8 cellular contexts compared by ENCODE assay signal in the genomic region with DNA sequence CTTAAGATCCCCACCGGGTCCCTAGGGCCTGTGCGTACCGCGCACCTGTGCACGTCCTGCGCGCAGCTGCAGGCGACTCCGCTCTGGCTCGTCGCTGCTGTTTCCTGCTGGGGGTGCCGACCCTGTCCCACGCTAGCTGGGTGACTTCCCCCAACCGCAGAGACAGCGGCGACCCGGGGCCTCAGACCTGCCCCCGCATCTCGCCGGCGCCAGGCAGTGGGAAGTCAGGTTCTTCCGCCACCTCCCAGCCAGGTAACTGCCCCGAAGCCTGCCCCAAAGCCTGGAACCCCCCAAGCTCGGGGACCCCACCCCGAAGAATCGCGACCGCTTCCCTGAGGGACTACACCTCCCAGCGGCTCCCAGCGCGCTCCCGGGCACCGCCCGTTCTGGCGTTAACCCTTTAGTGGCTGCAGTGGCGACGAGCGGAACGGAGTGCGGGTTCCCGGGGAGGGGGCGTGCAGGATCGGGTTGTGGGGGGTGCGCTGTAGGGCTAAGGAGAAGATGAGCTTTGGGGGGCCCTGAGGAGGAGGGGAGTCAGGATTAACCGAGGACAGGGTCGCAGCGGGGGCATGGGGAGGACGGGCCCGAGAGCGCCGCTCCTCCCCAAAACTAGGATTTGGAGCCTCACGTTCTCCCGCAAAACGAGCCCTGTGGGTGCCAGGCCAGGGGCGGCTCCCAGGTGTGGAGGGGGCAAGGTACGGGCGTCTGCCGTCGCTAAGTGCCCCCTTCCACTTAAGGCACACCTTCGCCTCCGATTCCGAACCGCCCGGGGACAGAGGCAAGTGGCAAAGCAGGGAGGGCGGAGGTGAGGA. TPM values are rescaled to one million over a fixed set of nuclear protein-coding genes. Genes with fewer than 3 reads are reported as not detected.
A peak's percentile ranks its signal among the peaks of the same experiment; 100 is the strongest.
DNase-seq lines count a peak whose midpoint lies in the region; ATAC-seq and TF ChIP-seq lines count a peak whose summit lies in the region.

No MANE protein-coding gene starts in this region.

- H3K36me3 Mint-ChIP-seq in T-helper 17 cell (ENCODE audit: low read depth) = no peaks in the 10 kb centered on the region
- peaks cover 21% of the 10 kb centered on the region for H3K36me3 Mint-ChIP-seq in MCF 10A (ENCODE audit: insufficient read depth, unreplicated experiment)

- H3K9me3 Mint-ChIP-seq in MCF 10A (ENCODE audit: unreplicated experiment) = no peaks in the 10 kb centered on the region

- peak; percentile 64 for ATAC-seq in HG03095 (IDR thresholded peaks at IDR 0.05; ENCODE audit: unreplicated experiment)
- peak; percentile 79 for ATAC-seq in T-helper 17 cell
- ATAC-seq in GM21529 (IDR thresholded peaks at IDR 0.05; ENCODE audit: unreplicated experiment) = no peak

- H3K9me3 ChIP-seq in T-helper 17 cell (ENCODE audit: control insufficient read depth, low read length, poor library complexity, severe bottlenecking) (no peaks in the 10 kb centered on the region), spleen (peaks cover 0 to 27% (median 16%) of the 10 kb centered on the region in 8 donors)

- DNase-seq in GM06990 (ENCODE audit: extremely low read depth, insufficient read length) (peak; percentile 83), T-helper 17 cell (peak; percentile 26 to 42 (median 40)), MCF 10A (ENCODE audit: unreplicated experiment) (peak; percentile 36), islet precursor cell (peak; percentile 74), spleen (peak; percentile 94), NCI-H1092 (lab: John Stamatoyannopoulos, UW) (no peak)

- peak overlapping the region; percentile 84 for H3K27ac Mint-ChIP-seq in T-helper 17 cell
- peak overlapping the region; percentile 74 for H3K27ac Mint-ChIP-seq in MCF 10A (ENCODE audit: low read depth, unreplicated experiment)

- no peak for TF ChIP-seq POLR2A in spleen (IDR thresholded peaks at IDR 0.05)

- H3K27me3 Mint-ChIP-seq in T-helper 17 cell = no peaks in the 10 kb centered on the region
- H3K27me3 Mint-ChIP-seq in MCF 10A (ENCODE audit: insufficient read depth, unreplicated experiment) = no peaks in the 10 kb centered on the region

- no peak for TF ChIP-seq CTCF in GM06990 (IDR thresholded peaks at IDR 0.05; ENCODE audit: insufficient read depth, low read length, poor library complexity, severe bottlenecking)
- no peak for TF ChIP-seq CTCF in MCF 10A (IDR thresholded peaks at IDR 0.05; ENCODE audit: unreplicated experiment)
- no peak for TF ChIP-seq CTCF in spleen (IDR thresholded peaks at IDR 0.05 in 8 of 11, conservative IDR thresholded peaks at IDR 0.05 in 3 of 11)

- peak overlapping the region; percentile 22 to 87 (median 74) for H3K27ac ChIP-seq in spleen

- WGBS in spleen, 5 donors = 0 to 1% (median 1%) methylated on average over 48 to 65 of the region's 65 CpGs

- peaks cover 4 to 67% (median 43%) of the 10 kb centered on the region in 6 donors for H3K4me1 ChIP-seq in spleen

- H3K36me3 ChIP-seq in GM06990 (ENCODE audit: control insufficient read depth, insufficient read depth, low read length) (no peaks in the 10 kb centered on the region; the same call in 1 of the 2 replicates), spleen (peaks cover 0 to 12% (median 0%) of the 10 kb centered on the region in 6 donors)

- H3K4me3 Mint-ChIP-seq in T-helper 17 cell (peak overlapping the region; percentile 91), MCF 10A (ENCODE audit: unreplicated experiment) (peak overlapping the region; percentile 86)

- H3K4me3 ChIP-seq in GM06990 (replicated peaks; ENCODE audit: low read depth, low read length) (peak overlapping the region; percentile 65), spleen (peak overlapping the region; percentile 47 to 91 (median 74))

- no TSS peak for BruUV-seq in MCF 10A (replicated peaks; lab: Mats Ljungman, UMichigan)

- H3K4me1 Mint-ChIP-seq in T-helper 17 cell (peaks cover 13% of the 10 kb centered on the region), MCF 10A (ENCODE audit: insufficient read depth, unreplicated experiment) (peaks cover 5% of the 10 kb centered on the region)

- CTCF ChIA-PET in MCF 10A (lab: Yijun Ruan, JAX) = interaction anchor here (0.7 to 2.2 kb wide), 3 partner anchors 20 to 664 kb away, joined by 3 to 8 read pairs (median 3); no protein-coding TSS in a partner anchor

- intact Hi-C loops in MCF 10A (cut with micrococcal nuclease) = no loop called here
- intact Hi-C loops in spleen (cut with DNase I; ENCODE audit: low total_unique reads) = no loop called here

- no peaks in the 10 kb centered on the region; the same call in 1 of the 2 replicates for H3K27me3 ChIP-seq in GM06990 (replicated peaks; ENCODE audit: control insufficient read depth, insufficient read depth, low read length)
- H3K27me3 ChIP-seq in spleen (replicated peaks in 1 of 7) = peaks cover 0 to 31% (median 0%) of the 10 kb centered on the region in 7 donors

- POLR2A ChIA-PET in MCF 10A (lab: Yijun Ruan, JAX) = interaction anchor here (0.7 to 3.8 kb wide), 7 partner anchors 13 to 965 kb away, joined by 3 to 30 read pairs (median 6); a partner anchor contains a TSS

RNA-seq across cellular contexts. Expression of a gene that starts 0.6 kb away (rescaled TPM):
- total RNA-seq in T-helper 17 cell (10 to 100 TPM; 31.6 to 45.0 TPM), MCF 10A (2022) (6.6 and 9.5 TPM in 2 replicates), spleen (10 to 100 TPM; 27.5 to 68.1 (median 37.8) TPM)
- 10 to 100 TPM; 45.7 to 60.2 (median 52.1) TPM for polyA plus RNA-seq in spleen

RNA-seq across cellular contexts. Expression of a gene that starts 11.6 kb away (rescaled TPM):
- total RNA-seq in T-helper 17 cell (10 to 100 TPM; 24.7 to 27.3 TPM), MCF 10A (2022) (43.9 and 47.3 TPM in 2 replicates), spleen (10 to 100 TPM; 47.0 to 80.4 (median 62.2) TPM)
- 100 to 1,000 TPM in 1 of 3 donors, 10 to 100 TPM in 2; 73.9 to 116 (median 92.0) TPM for polyA plus RNA-seq in spleen

RNA-seq across cellular contexts. Expression of a gene that starts 21.0 kb away (rescaled TPM):
- total RNA-seq in T-helper 17 cell (100 to 1,000 TPM; 344 to 450 TPM), MCF 10A (2022) (163 and 165 TPM in 2 replicates), spleen (100 to 1,000 TPM; 183 to 384 (median 264) TPM)
- polyA plus RNA-seq in spleen = 100 to 1,000 TPM; 112 to 499 (median 448) TPM
